In the genomic region with DNA sequence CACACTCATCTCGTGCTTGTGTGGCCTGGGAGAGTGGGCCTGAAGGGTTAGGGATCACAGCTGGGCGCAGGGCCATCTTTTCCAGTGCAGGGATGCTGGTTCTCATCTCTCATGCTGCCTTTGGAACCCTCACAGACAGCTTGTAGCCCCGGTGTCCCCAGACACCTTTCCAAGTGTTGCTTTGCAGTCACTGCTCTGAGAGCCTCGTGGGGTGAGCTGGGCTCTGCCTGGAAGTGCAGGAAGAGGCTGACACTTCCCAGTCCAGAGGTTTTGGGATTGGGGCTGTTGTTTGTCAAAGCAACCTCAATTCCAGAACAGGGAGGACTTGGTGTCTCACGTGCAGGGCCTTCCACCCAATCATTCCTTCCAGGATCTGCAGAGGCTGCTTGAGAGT, we compare ENCODE assay signal across 25 cellular contexts. TPM values are rescaled to one million over a fixed set of nuclear protein-coding genes. Genes with fewer than 3 reads are reported as not detected.
"Had no signal": no experiment of that assay in that cellular context is flagged by ENCODE, and none has a peak within 500 bp of the region (broad histone marks: within the 10 kb centered on the region; RNA-seq: fewer than 3 reads in every experiment).

No MANE protein-coding gene starts in this region.

- H3K4me3 ChIP-seq: coronary artery, lung, right lobe of liver, smooth muscle cell, stomach, testis, tibial artery had no signal

- H3K9me3 ChIP-seq: right lobe of liver, stomach, testis, tibial artery had no signal

- DNase-seq: effector memory CD8-positive, alpha-beta T cell; left colon; left ventricle myocardium superior; natural killer cell; stimulated activated CD4-positive, alpha-beta T cell treated with anti-CD3 and anti-CD28 coated beads, Interleukin-2, amount 100 ng/mL, for 24 hours; stimulated activated CD4-positive, alpha-beta T cell treated with anti-CD3 and anti-CD28 coated beads, Interleukin-4, amount 100 ng/mL, for 24 hours; stimulated activated naive CD4-positive, alpha-beta T cell treated with Interleukin-2 at 50 U/mL for 16 hours; stomach; testis had no signal

- H3K9me3 Mint-ChIP-seq: effector memory CD8-positive, alpha-beta T cell; memory B cell; natural killer cell; stimulated activated effector memory CD8-positive, alpha-beta T cell treated with anti-CD3 and anti-CD28 coated beads, Interleukin-12 subunit alpha, Interleukin-12 subunit beta, amount 100 ng/mL, for 72 hours; type B pancreatic cell had no signal

- H3K4me3 Mint-ChIP-seq: effector memory CD8-positive, alpha-beta T cell; memory B cell; natural killer cell; stimulated activated effector memory CD8-positive, alpha-beta T cell treated with anti-CD3 and anti-CD28 coated beads, Interleukin-12 subunit alpha, Interleukin-12 subunit beta, amount 100 ng/mL, for 72 hours; type B pancreatic cell had no signal

- H3K27me3 ChIP-seq: right lobe of liver, testis had no signal

- H3K4me1 Mint-ChIP-seq: memory B cell had no signal

- H3K27ac ChIP-seq: coronary artery, parathyroid adenoma, right lobe of liver, stomach, testis, tibial artery had no signal

- H3K36me3 Mint-ChIP-seq: memory B cell; natural killer cell; stimulated activated effector memory CD8-positive, alpha-beta T cell treated with anti-CD3 and anti-CD28 coated beads, Interleukin-12 subunit alpha, Interleukin-12 subunit beta, amount 100 ng/mL, for 72 hours had no signal

- H3K27ac Mint-ChIP-seq: effector memory CD8-positive, alpha-beta T cell; memory B cell; natural killer cell; progenitor cell of endocrine pancreas; stimulated activated effector memory CD8-positive, alpha-beta T cell treated with anti-CD3 and anti-CD28 coated beads, Interleukin-12 subunit alpha, Interleukin-12 subunit beta, amount 100 ng/mL, for 72 hours; type B pancreatic cell had no signal

- H3K4me1 ChIP-seq: parathyroid adenoma, right lobe of liver, stomach, testis, tibial artery had no signal

- H3K36me3 ChIP-seq: right lobe of liver, stomach, tibial artery had no signal

RNA-seq across cellular contexts. Expression of gene TBX4, which starts 28.2 kb away (rescaled TPM):
- total RNA-seq: dermis microvascular lymphatic vessel endothelial cell, fibroblast of villous mesenchyme, frontal cortex, glomerular endothelial cell, kidney epithelial cell, left colon, left ventricle myocardium superior, natural killer cell, osteoblast, progenitor cell of endocrine pancreas, right lobe of liver had no signal
